Comparison of ENCODE assay signal across 8 cellular contexts in the genomic region with DNA sequence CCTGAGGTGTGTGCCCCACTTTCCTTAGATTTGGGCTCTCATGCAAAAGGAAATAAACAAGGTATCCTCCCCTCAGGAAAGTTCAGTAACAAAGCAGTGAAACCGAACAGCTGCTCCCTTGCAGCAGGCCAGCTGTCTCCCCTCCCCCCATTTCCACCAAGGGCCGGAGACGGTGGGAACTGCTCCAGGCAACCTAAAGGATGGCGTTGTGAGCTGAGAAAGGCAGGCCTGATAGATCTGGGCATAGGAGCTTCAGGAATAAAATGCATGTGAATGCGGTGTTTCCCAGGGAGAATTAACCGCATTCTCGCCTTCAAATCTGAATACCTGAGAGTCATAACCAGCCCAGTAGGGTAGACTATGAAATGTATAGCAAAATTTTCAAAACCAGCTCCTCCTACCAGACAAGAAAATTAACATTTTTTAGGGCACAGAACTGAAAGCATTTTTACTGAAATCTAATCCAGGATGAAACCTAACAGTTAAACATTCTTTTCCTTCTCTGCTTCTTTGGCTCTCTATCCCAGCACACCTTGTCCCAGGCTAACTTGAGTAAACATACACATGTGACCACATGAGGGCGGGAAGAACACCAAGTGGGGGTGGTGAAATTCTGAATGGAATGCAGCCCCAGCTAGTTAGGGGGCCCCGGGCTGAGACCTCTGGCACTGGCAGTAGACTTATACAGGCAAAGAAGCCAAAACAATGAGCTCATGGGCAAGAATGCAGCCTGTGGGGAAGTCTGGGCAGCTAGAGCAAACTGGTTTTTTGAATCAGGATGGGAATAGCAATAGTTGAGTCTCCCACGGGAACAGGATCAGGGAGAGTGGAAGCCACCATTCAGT. TPM values are rescaled to one million over a fixed set of nuclear protein-coding genes. Genes with fewer than 3 reads are reported as not detected.
DNase-seq lines count a peak whose midpoint lies in the region; ATAC-seq and TF ChIP-seq lines count a peak whose summit lies in the region.

No MANE protein-coding gene starts in this region.

- H3K27ac ChIP-seq in GM23338 (ENCODE audit: low read depth): peak overlapping the region; percentile 100
- H3K27ac ChIP-seq in esophagus (ENCODE audit: low read depth in 2 of 2, low read length in 1 of 2): peak overlapping the region; percentile 93 to 98
- H3K27ac ChIP-seq in mucosa of rectum (ENCODE audit: low read depth in 2 of 2, low read length in 2 of 2): peak overlapping the region; percentile 87 to 95
- peak overlapping the region; percentile 95 for H3K27ac ChIP-seq in thymus (ENCODE audit: low read depth)

- peaks cover 57% of the 10 kb centered on the region for H3K79me2 ChIP-seq in GM23338 (replicated peaks; ENCODE audit: insufficient read depth)

- peaks cover 6% of the 10 kb centered on the region; the same call in 1 of the 2 replicates for H3K36me3 ChIP-seq in GM23338 (ENCODE audit: insufficient read depth)
- peaks cover 0 to under 1% of the 10 kb centered on the region in 2 donors for H3K36me3 ChIP-seq in esophagus (ENCODE audit: control insufficient read depth in 2 of 2, insufficient read depth in 2 of 2, low read length in 1 of 2)
- peaks cover 12 to 17% of the 10 kb centered on the region in 2 donors for H3K36me3 ChIP-seq in mucosa of rectum (ENCODE audit: control insufficient read depth in 2 of 2, insufficient read depth in 2 of 2, low read length in 2 of 2)
- peaks cover 16% of the 10 kb centered on the region for H3K36me3 ChIP-seq in thymus (ENCODE audit: control insufficient read depth, insufficient read depth)

- peak; percentile 77 for ATAC-seq in GM23338
- peak; percentile 22 for ATAC-seq in activated CD8-positive, alpha-beta T cell treated with anti-CD3 and anti-CD28 coated beads for 36 hours

- no peaks in the 10 kb centered on the region for H3K9me3 ChIP-seq in esophagus (ENCODE audit: control insufficient read depth in 2 of 2, insufficient read depth in 1 of 2, low read depth in 1 of 2, low read length in 1 of 2)
- H3K9me3 ChIP-seq in mucosa of rectum (ENCODE audit: control insufficient read depth in 2 of 2, low read length in 2 of 2): no peaks in the 10 kb centered on the region
- no peaks in the 10 kb centered on the region for H3K9me3 ChIP-seq in thymus (ENCODE audit: control insufficient read depth)

- peak overlapping the region; percentile 59 for H3K4me2 ChIP-seq in GM23338

- H3K27me3 ChIP-seq in GM23338 (ENCODE audit: insufficient read depth): no peaks in the 10 kb centered on the region
- H3K27me3 ChIP-seq in esophagus (ENCODE audit: control insufficient read depth in 1 of 2, insufficient read depth in 2 of 2, low read length in 2 of 2): no peaks in the 10 kb centered on the region
- no peaks in the 10 kb centered on the region for H3K27me3 ChIP-seq in mucosa of rectum (ENCODE audit: control insufficient read depth in 2 of 2, insufficient read depth in 2 of 2, low read length in 2 of 2)
- H3K27me3 ChIP-seq in thymus (ENCODE audit: control insufficient read depth, insufficient read depth): no peaks in the 10 kb centered on the region

- peaks cover 56% of the 10 kb centered on the region for H3K27me3 Mint-ChIP-seq in GM23338 (ENCODE audit: insufficient read depth, low read depth, poor library complexity)
- no peaks in the 10 kb centered on the region for H3K27me3 Mint-ChIP-seq in activated CD8-positive, alpha-beta T cell treated with anti-CD3 and anti-CD28 coated beads for 36 hours

- 0 out of 2 replicates have a peak, but pooled peaks cover 6% of the 10 kb centered on the region for H4K20me1 ChIP-seq in GM23338 (replicated peaks; ENCODE audit: insufficient read depth)

- intact Hi-C loops in activated CD8-positive, alpha-beta T cell treated with anti-CD3 and anti-CD28 coated beads for 36 hours (cut with micrococcal nuclease): loop anchor here (10.0 kb wide), 1 partner anchor 127 kb away; a partner anchor contains a TSS

- peak overlapping the region; percentile 44 to 74 for H3K9ac ChIP-seq in mucosa of rectum (ENCODE audit: low read depth in 1 of 2, low read length in 2 of 2)

- H3K9me2 ChIP-seq in GM23338 (ENCODE audit: insufficient read depth): no peaks in the 10 kb centered on the region

- H3K4me1 ChIP-seq in GM23338 (ENCODE audit: insufficient read depth): peaks cover 41% of the 10 kb centered on the region
- H3K4me1 ChIP-seq in esophagus (ENCODE audit: control insufficient read depth in 2 of 2, insufficient read depth in 2 of 2, low read length in 1 of 2): peaks cover 3 to 26% of the 10 kb centered on the region in 2 donors
- H3K4me1 ChIP-seq in mucosa of rectum (ENCODE audit: control insufficient read depth in 2 of 2, insufficient read depth in 2 of 2, low read length in 2 of 2): peaks cover 58 to 67% of the 10 kb centered on the region in 2 donors
- H3K4me1 ChIP-seq in thymus (ENCODE audit: control insufficient read depth, insufficient read depth, low read length): peaks cover 41% of the 10 kb centered on the region

- DNase-seq in DMS153 (lab: John Stamatoyannopoulos, UW) (peak; percentile 66), GM23338 (ENCODE audit: low spot score) (peak; percentile 99), NCI-H2029 (lab: John Stamatoyannopoulos, UW) (peak; percentile 50), SKM-1 treated with dmso at 0.1 percent for 144 hours (lab: John Stamatoyannopoulos, UW; ENCODE audit: unreplicated experiment) (no peak)
- DNase-seq in activated CD8-positive, alpha-beta T cell treated with anti-CD3 and anti-CD28 coated beads for 36 hours: peak; percentile 68

- peaks cover 35% of the 10 kb centered on the region for H3K36me3 Mint-ChIP-seq in GM23338 (ENCODE audit: low read depth)
- peaks cover 39% of the 10 kb centered on the region for H3K36me3 Mint-ChIP-seq in activated CD8-positive, alpha-beta T cell treated with anti-CD3 and anti-CD28 coated beads for 36 hours (ENCODE audit: low read depth)

- H3K9me3 Mint-ChIP-seq in GM23338: no peaks in the 10 kb centered on the region
- H3K9me3 Mint-ChIP-seq in activated CD8-positive, alpha-beta T cell treated with anti-CD3 and anti-CD28 coated beads for 36 hours: no peaks in the 10 kb centered on the region

- POLR2A ChIA-PET in activated CD8-positive, alpha-beta T cell treated with anti-CD3 and anti-CD28 coated beads for 36 hours (lab: Charles Lee): interaction anchor here (0.5 to 24.5 kb wide), 9 partner anchors 4 to 543 kb away, joined by 3 to 678 read pairs (median 5); a partner anchor contains a TSS

- H3K4me3 Mint-ChIP-seq in GM23338: peak overlapping the region; percentile 61
- peak overlapping the region; percentile 62 for H3K4me3 Mint-ChIP-seq in activated CD8-positive, alpha-beta T cell treated with anti-CD3 and anti-CD28 coated beads for 36 hours

- peak overlapping the region; percentile 97 for H3K27ac Mint-ChIP-seq in GM23338
- H3K27ac Mint-ChIP-seq in activated CD8-positive, alpha-beta T cell treated with anti-CD3 and anti-CD28 coated beads for 36 hours: peak overlapping the region; percentile 97

- H3K4me3 ChIP-seq in GM23338 (peak overlapping the region; percentile 35), esophagus (ENCODE audit: low read depth in 1 of 2, low read length in 2 of 2) (peak overlapping the region in 1 of 2 donors; percentile 36), mucosa of rectum (ENCODE audit: low read length in 2 of 2) (peak overlapping the region; percentile 57 to 73), thymus (ENCODE audit: low read length) (peak overlapping the region; percentile 40)

- H2AFZ ChIP-seq in GM23338: no peak overlapping the region

- H3F3A ChIP-seq in GM23338 (replicated peaks; ENCODE audit: low read depth): peaks cover 32% of the 10 kb centered on the region

- CTCF ChIA-PET in activated CD8-positive, alpha-beta T cell treated with anti-CD3 and anti-CD28 coated beads for 36 hours (lab: Charles Lee): interaction anchor here (1.0 to 15.9 kb wide), 4 partner anchors 6 to 129 kb away, joined by 3 to 324 read pairs (median 140); a partner anchor contains a TSS

- H3K4me1 Mint-ChIP-seq in GM23338: peaks cover 66% of the 10 kb centered on the region
- peaks cover 84% of the 10 kb centered on the region for H3K4me1 Mint-ChIP-seq in activated CD8-positive, alpha-beta T cell treated with anti-CD3 and anti-CD28 coated beads for 36 hours (ENCODE audit: low read depth)

- no peak; a peak in 1 of 4 replicates for TF ChIP-seq CTCF in GM23338 (conservative IDR thresholded peaks at IDR 0.05; ENCODE audit: low read depth in 2 of 2)
- TF ChIP-seq CTCF in activated CD8-positive, alpha-beta T cell treated with anti-CD3 and anti-CD28 coated beads for 36 hours (IDR thresholded peaks at IDR 0.05): no peak

- 3% methylated on average over 10 of the region's 10 CpGs for WGBS in esophagus, 2 donors
- 11% methylated on average over 10 of the region's 10 CpGs for WGBS in thymus

TF ChIP-seq in GM23338, 12 proteins besides CTCF, POLR2A, EP300 and RAD21 (continues in another document):
- TF ChIP-seq JUNB (IDR thresholded peaks at IDR 0.05; ENCODE audit: unreplicated experiment) (no peak), CREB1 (CRISPR knock-in tag; IDR thresholded peaks at IDR 0.05; ENCODE audit: low read depth) (peak; percentile 46), STAT1 (IDR thresholded peaks at IDR 0.05; ENCODE audit: unreplicated experiment) (no peak), POLR2AphosphoS5 (IDR thresholded peaks at IDR 0.05; ENCODE audit: low read depth) (peak; percentile 40), EZH2 (IDR thresholded peaks at IDR 0.05; ENCODE audit: low read depth, unreplicated experiment) (no peak)

RNA-seq across cellular contexts. Expression of a gene that starts 11.5 kb away (rescaled TPM):
- total RNA-seq in GM23338 (2014; rRNA removed; shearing (Covaris generic)): 237 and 244 TPM in 2 replicates
- 46.7 and 55.3 TPM in 2 replicates for polyA plus RNA-seq in GM23338 (2016; fragmentation: Nextera tagmentation; extraction: Ambion mirVana)
- total RNA-seq in activated CD8-positive, alpha-beta T cell treated with anti-CD3 and anti-CD28 coated beads for 36 hours: 100 to 1,000 TPM; 207 TPM
- polyA plus RNA-seq in esophagus: 100 to 1,000 TPM in 1 of 2 donors, 10 to 100 TPM in 1; 99.3 to 101 TPM
- 200 TPM for polyA plus RNA-seq in thymus

RNA-seq across cellular contexts. Expression of a gene that starts 18.7 kb away (rescaled TPM):
- total RNA-seq in GM23338 (2014; rRNA removed; shearing (Covaris generic)): 3.6 and 5.3 TPM in 2 replicates
- 4.6 and 5.8 TPM in 2 replicates for polyA plus RNA-seq in GM23338 (2016; fragmentation: Nextera tagmentation; extraction: Ambion mirVana)
- under 1 TPM; 0.11 to 0.20 TPM for total RNA-seq in activated CD8-positive, alpha-beta T cell treated with anti-CD3 and anti-CD28 coated beads for 36 hours
- 100 to 1,000 TPM in 1 of 2 donors, 10 to 100 TPM in 1; 43.2 to 108 TPM for polyA plus RNA-seq in esophagus
- polyA plus RNA-seq in thymus: 17.9 TPM

RNA-seq across cellular contexts. Expression of a gene that starts 52.4 kb away (rescaled TPM):
- total RNA-seq in GM23338 (2014; rRNA removed; shearing (Covaris generic)): not detected in 2 replicates
- polyA plus RNA-seq in GM23338 (2016; fragmentation: Nextera tagmentation; extraction: Ambion mirVana) (1.7 and 2.6 TPM in 2 replicates), esophagus (1 to 10 TPM; 2.1 to 4.6 TPM), thymus (0.16 TPM)
- total RNA-seq in activated CD8-positive, alpha-beta T cell treated with anti-CD3 and anti-CD28 coated beads for 36 hours: not detected
